In the genomic region with DNA sequence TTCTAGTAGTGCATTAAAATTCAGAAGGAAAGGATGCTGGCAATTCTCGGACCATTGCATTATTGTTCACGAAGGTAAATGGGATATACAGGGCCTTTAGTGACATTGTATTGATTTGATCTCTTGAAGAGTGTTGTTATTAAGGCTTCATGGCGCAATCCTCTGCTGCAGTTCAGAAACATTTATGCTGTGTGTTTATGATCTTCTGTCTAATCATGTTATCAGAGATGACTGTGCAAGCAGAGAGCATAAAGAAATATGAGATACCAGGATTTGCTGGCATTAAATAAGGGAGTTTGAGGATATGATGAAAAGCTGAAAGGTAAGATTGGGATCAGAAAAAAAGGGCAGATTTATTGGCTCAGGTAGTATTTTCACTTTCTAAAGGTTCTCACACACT, we compare ENCODE assay signal across 19 cellular contexts.
"Had no signal": no experiment of that assay in that cellular context is flagged by ENCODE, and none has a peak within 500 bp of the region (broad histone marks: within the 10 kb centered on the region; RNA-seq: fewer than 3 reads in every experiment).

No MANE protein-coding gene starts in this region.

- H3K27me3 ChIP-seq: SJSA1 had no signal

- H3K9me3 ChIP-seq: SJSA1 had no signal

- H3K27ac ChIP-seq: SJSA1, SK-N-MC had no signal

- H3K36me3 ChIP-seq: SJSA1 had no signal

- H3K4me3 ChIP-seq: SJSA1, SK-N-MC had no signal

- FAIRE-seq: RCC 7860 had no signal

- DNase-seq: KBM-7, MV-4-11, NCI-H1048, NCI-H1105, NCI-H1417, NCI-H1436 treated with DMSO at 0.1 percent for 48 hours, NCI-H1694, NCI-H187 treated with DMSO at 0.1 percent for 48 hours, NCI-H2029 treated with DMSO at 0.1 percent for 48 hours, NCI-H2171, NCI-H524, NCI-H526 treated with DMSO at 0.1 percent for 48 hours, NCI-H748 treated with DMSO at 0.1 percent for 48 hours, Right ventricle myocardium superior, RPMI8226, SIG-M5 had no signal

- H3K4me1 ChIP-seq: SJSA1 had no signal
